Comparison of ENCODE assay signal across 1 cellular context in genomic region chr9:93133641-93134017, GRCh38.
TF ChIP-seq lines count a peak whose summit lies in the region.

No MANE protein-coding gene starts in this region.

TF ChIP-seq in endothelial cell of umbilical vein, 7 proteins besides CTCF, POLR2A, EP300 and RAD21:
- TF ChIP-seq JUN (IDR thresholded peaks at IDR 0.05; ENCODE audit: borderline replicate concordance, insufficient read depth, insufficient read length, low read depth) (peak; percentile 8), MYC (IDR thresholded peaks at IDR 0.05; ENCODE audit: low read depth, low read length) (no peak), POLR2AphosphoS5 (IDR thresholded peaks at IDR 0.05; ENCODE audit: insufficient read depth, low read depth, low read length) (peak; percentile 2)
TF ChIP-seq in endothelial cell of umbilical vein: peak in this region for 2.
